25 cellular contexts compared by ENCODE assay signal in genomic region chr1:154151311-154151710, GRCh38. TPM values are rescaled to one million over a fixed set of nuclear protein-coding genes. Genes with fewer than 3 reads are reported as not detected.
DNase-seq lines count a peak whose midpoint lies in the region; ATAC-seq and TF ChIP-seq lines count a peak whose summit lies in the region.
"Had no signal": no experiment of that assay in that cellular context is flagged by ENCODE, and none has a peak within 500 bp of the region (broad histone marks: within the 10 kb centered on the region; RNA-seq: fewer than 3 reads in every experiment).

No MANE protein-coding gene starts in this region.

- peaks cover 23% of the 10 kb centered on the region for H3K36me3 Mint-ChIP-seq in MCF 10A (ENCODE audit: insufficient read depth, unreplicated experiment)
- peaks cover 3% of the 10 kb centered on the region for H3K36me3 Mint-ChIP-seq in chondrocyte (ENCODE audit: low read depth)
- H3K36me3 Mint-ChIP-seq: IgD-negative memory B cell had no signal

- no peak overlapping the region for H3K4me2 ChIP-seq in mammary epithelial cell (ENCODE audit: insufficient read depth, low read depth, low read length)
- H3K4me2 ChIP-seq: BLaER1 treated with 17β-estradiol and CSF1 and Interleukin-3, amounts not matched to agents 10 nM and 100 nM; SK-N-SH had no signal

- TF ChIP-seq CTCF in MCF 10A (IDR thresholded peaks at IDR 0.05; ENCODE audit: unreplicated experiment) (no peak), mammary epithelial cell (conservative IDR thresholded peaks at IDR 0.05 in 1 of 2, IDR thresholded peaks at IDR 0.05 in 1 of 2; ENCODE audit: extremely low read depth in 1 of 2, insufficient read depth in 1 of 2, low read depth in 1 of 2, low read length in 2 of 2) (no peak), chondrocyte (IDR thresholded peaks at IDR 0.05) (no peak), uterus (IDR thresholded peaks at IDR 0.05) (no peak)

- H3K4me3 ChIP-seq in mammary epithelial cell (replicated peaks in 1 of 3; ENCODE audit: insufficient read depth in 1 of 3, low read depth in 2 of 3, low read length in 3 of 3) (no peak overlapping the region), uterus (no peak overlapping the region)
- H3K4me3 ChIP-seq: BLaER1 treated with 17β-estradiol and CSF1 and Interleukin-3, amounts not matched to agents 10 nM and 100 nM; cardiac muscle cell; dorsolateral prefrontal cortex; stomach had no signal

- CTCF ChIA-PET in MCF 10A (lab: Yijun Ruan, JAX) (interaction anchor here (0.6 to 1.4 kb wide), 2 partner anchors 48 to 337 kb away, joined by 3 to 5 read pairs; no protein-coding TSS in a partner anchor), mammary epithelial cell (lab: Charles Lee; ENCODE audit: low non-redundant PET) (no interaction called here)

- H3K79me2 ChIP-seq in mammary epithelial cell (ENCODE audit: insufficient read depth, low read length): no peaks in the 10 kb centered on the region

- BruUV-seq in MCF 10A (replicated peaks; lab: Mats Ljungman, UMichigan): no TSS peak
- no TSS peak for BruUV-seq in mammary epithelial cell (replicated peaks; lab: Mats Ljungman, UMichigan)

- no peak overlapping the region for H2AFZ ChIP-seq in mammary epithelial cell (ENCODE audit: low read depth, low read length)

- intact Hi-C loops in MCF 10A (cut with micrococcal nuclease) (no loop called here), mammary epithelial cell (cut with micrococcal nuclease) (no loop called here), uterus (cut with DNase I; ENCODE audit: low total_unique reads) (no loop called here)

- dilution Hi-C loops in mammary epithelial cell (cut with HindIII; ENCODE audit: low sequenced_read_pairs): no loop called here

- no peak overlapping the region for H3K9ac ChIP-seq in mammary epithelial cell (ENCODE audit: insufficient read depth, low read length)
- H3K9ac ChIP-seq: BLaER1 treated with 17β-estradiol and CSF1 and Interleukin-3, amounts not matched to agents 10 nM and 100 nM; SK-N-SH had no signal

- ATAC-seq in left lobe of liver (peak; percentile 70), GM19395 (IDR thresholded peaks at IDR 0.05; ENCODE audit: unreplicated experiment) (no peak)

- no peaks in the 10 kb centered on the region for H3K27me3 ChIP-seq in mammary epithelial cell (ENCODE audit: insufficient read depth, low read length)
- no peaks in the 10 kb centered on the region for H3K27me3 ChIP-seq in uterus
- H3K27me3 ChIP-seq: BLaER1 treated with 17β-estradiol and CSF1 and Interleukin-3, amounts not matched to agents 10 nM and 100 nM; cardiac muscle cell; dorsolateral prefrontal cortex; stomach had no signal

- H3K27me3 Mint-ChIP-seq in MCF 10A (ENCODE audit: insufficient read depth, unreplicated experiment) (no peaks in the 10 kb centered on the region), chondrocyte (ENCODE audit: low read depth) (no peaks in the 10 kb centered on the region)
- H3K27me3 Mint-ChIP-seq: activated CD4-positive, alpha-beta T cell treated with anti-CD3 and anti-CD28 coated beads, Interleukin-2, amount 10 ng/mL, durations not matched to agents 7 days and 5 days; activated naive CD8-positive, alpha-beta T cell treated with anti-CD3 and anti-CD28 coated beads, Interleukin-2, amount 10 ng/mL, durations not matched to agents 7 days and 5 days; IgD-negative memory B cell; type B pancreatic cell had no signal

- H3K27ac ChIP-seq in mammary epithelial cell (ENCODE audit: insufficient read depth, low read depth, low read length): no peak overlapping the region
- H3K27ac ChIP-seq in uterus: peak overlapping the region; percentile 41 to 66
- H3K27ac ChIP-seq: BLaER1 treated with 17β-estradiol and CSF1 and Interleukin-3, amounts not matched to agents 10 nM and 100 nM; cardiac muscle cell; dorsolateral prefrontal cortex; stomach had no signal

- in situ Hi-C loops in mammary epithelial cell (cut with MboI; ENCODE audit: low sequenced_read_pairs in 2 of 2): no loop called here

- H3K27ac Mint-ChIP-seq in MCF 10A (ENCODE audit: low read depth, unreplicated experiment): no peak overlapping the region
- H3K27ac Mint-ChIP-seq in chondrocyte (ENCODE audit: unreplicated experiment): peak overlapping the region; percentile 50
- H3K27ac Mint-ChIP-seq: activated CD4-positive, alpha-beta T cell treated with anti-CD3 and anti-CD28 coated beads, Interleukin-2, amount 10 ng/mL, durations not matched to agents 7 days and 5 days; activated naive CD8-positive, alpha-beta T cell treated with anti-CD3 and anti-CD28 coated beads, Interleukin-2, amount 10 ng/mL, durations not matched to agents 7 days and 5 days; activated T-helper 1 cell treated with anti-CD3 and anti-CD28 coated beads, Interleukin-12 subunit alpha, Interleukin-12 subunit beta, Interleukin-2, Interleukin-4 antibody, amounts not matched to agents 30 ng/mL and 10 ng/mL and 1 ng/mL, durations not matched to agents 14 hours and 24 hours and 36 hours; H9; IgD-negative memory B cell; type B pancreatic cell had no signal

- H3K9me3 ChIP-seq in mammary epithelial cell (replicated peaks; ENCODE audit: insufficient read depth, low read length) (no peaks in the 10 kb centered on the region), uterus (no peaks in the 10 kb centered on the region)
- H3K9me3 ChIP-seq: BLaER1 treated with 17β-estradiol and CSF1 and Interleukin-3, amounts not matched to agents 10 nM and 100 nM; SK-N-SH; stomach had no signal

- H3K36me3 ChIP-seq in mammary epithelial cell (ENCODE audit: insufficient read depth, low read length) (peaks cover 7% of the 10 kb centered on the region), uterus (no peaks in the 10 kb centered on the region)

- POLR2A ChIA-PET in MCF 10A (lab: Yijun Ruan, JAX): interaction anchor here (0.6 to 1.8 kb wide), 5 partner anchors 11 to 161 kb away, joined by 3 to 5 read pairs (median 3); partner anchors contain the start of gene RPS27

- H3K4me3 Mint-ChIP-seq in MCF 10A (ENCODE audit: unreplicated experiment) (no peak overlapping the region), chondrocyte (ENCODE audit: unreplicated experiment) (no peak overlapping the region)
- H3K4me3 Mint-ChIP-seq: activated CD4-positive, alpha-beta T cell treated with anti-CD3 and anti-CD28 coated beads, Interleukin-2, amount 10 ng/mL, durations not matched to agents 7 days and 5 days; activated naive CD8-positive, alpha-beta T cell treated with anti-CD3 and anti-CD28 coated beads, Interleukin-2, amount 10 ng/mL, durations not matched to agents 7 days and 5 days; activated T-helper 1 cell treated with anti-CD3 and anti-CD28 coated beads, Interleukin-12 subunit alpha, Interleukin-12 subunit beta, Interleukin-2, Interleukin-4 antibody, amounts not matched to agents 30 ng/mL and 10 ng/mL and 1 ng/mL, durations not matched to agents 14 hours and 24 hours and 36 hours; H9; IgD-negative memory B cell; type B pancreatic cell had no signal

- H3K4me1 ChIP-seq in mammary epithelial cell (ENCODE audit: insufficient read depth, low read length) (no peaks in the 10 kb centered on the region), uterus (no peaks in the 10 kb centered on the region)

- no peaks in the 10 kb centered on the region for H3K9me3 Mint-ChIP-seq in MCF 10A (ENCODE audit: unreplicated experiment)
- no peaks in the 10 kb centered on the region for H3K9me3 Mint-ChIP-seq in chondrocyte (ENCODE audit: low read depth)
- H3K9me3 Mint-ChIP-seq: activated CD4-positive, alpha-beta T cell treated with anti-CD3 and anti-CD28 coated beads, Interleukin-2, amount 10 ng/mL, durations not matched to agents 7 days and 5 days; activated naive CD8-positive, alpha-beta T cell treated with anti-CD3 and anti-CD28 coated beads, Interleukin-2, amount 10 ng/mL, durations not matched to agents 7 days and 5 days; activated T-helper 1 cell treated with anti-CD3 and anti-CD28 coated beads, Interleukin-12 subunit alpha, Interleukin-12 subunit beta, Interleukin-2, Interleukin-4 antibody, amounts not matched to agents 30 ng/mL and 10 ng/mL and 1 ng/mL, durations not matched to agents 14 hours and 24 hours and 36 hours; H9; IgD-negative memory B cell; type B pancreatic cell had no signal

- no peaks in the 10 kb centered on the region for H4K20me1 ChIP-seq in mammary epithelial cell (ENCODE audit: insufficient read depth, low read length)

- peak; percentile 44 for DNase-seq in MCF 10A (ENCODE audit: unreplicated experiment)
- DNase-seq in mammary epithelial cell: no peak
- DNase-seq in chondrocyte (ENCODE audit: low spot score): no peak
- no peak for DNase-seq in left lobe of liver (ENCODE audit: low spot score)
- no peak for DNase-seq in uterus
- no peak for DNase-seq in NCI-H2196 (lab: John Stamatoyannopoulos, UW; ENCODE audit: unreplicated experiment)
- no peak for DNase-seq in GF-D8 (lab: John Stamatoyannopoulos, UW)
- DNase-seq: activated CD4-positive, alpha-beta T cell treated with anti-CD3 and anti-CD28 coated beads, Interleukin-2, amount 10 ng/mL, durations not matched to agents 7 days and 5 days; activated naive CD8-positive, alpha-beta T cell treated with anti-CD3 and anti-CD28 coated beads, Interleukin-2, amount 10 ng/mL, durations not matched to agents 7 days and 5 days; dorsolateral prefrontal cortex; H9; kidney; NCI-H146; NCI-H2171; NCI-H526; SK-N-SH; stomach had no signal

- H3K4me1 Mint-ChIP-seq in MCF 10A (ENCODE audit: insufficient read depth, unreplicated experiment): peaks cover 7% of the 10 kb centered on the region
- peaks cover 46% of the 10 kb centered on the region for H3K4me1 Mint-ChIP-seq in chondrocyte (ENCODE audit: low read depth)
- H3K4me1 Mint-ChIP-seq: IgD-negative memory B cell had no signal

- TF ChIP-seq POLR2A in uterus (IDR thresholded peaks at IDR 0.05): no peak

RNA-seq across cellular contexts. Expression of gene NUP210L, which starts 3.6 kb away (rescaled TPM):
- total RNA-seq in MCF 10A (2022): 0.05 and 0.10 TPM in 2 replicates
- under 1 TPM in 1 of 2 donors, not detected in 1; under 0.01 TPM for total RNA-seq in mammary epithelial cell
- not detected for polyA plus RNA-seq in mammary epithelial cell
- polyA minus RNA-seq in mammary epithelial cell: not detected
- 0.19 TPM in 1 of 3 replicates, not detected in the others for total RNA-seq in chondrocyte
- 0.10 TPM for total RNA-seq in left lobe of liver
- under 1 TPM in 2 of 4 donors, not detected in 2; 0.09 to 0.21 TPM for total RNA-seq in uterus
- total RNA-seq: A172; activated T-helper 1 cell treated with anti-CD3 and anti-CD28 coated beads, Interleukin-12 subunit alpha, Interleukin-12 subunit beta, Interleukin-2, Interleukin-4 antibody, amounts not matched to agents 30 ng/mL and 10 ng/mL and 1 ng/mL, durations not matched to agents 14 hours and 24 hours and 36 hours; cardiac muscle cell; RPMI7951 had no signal
- polyA plus RNA-seq: cardiac muscle cell, IgD-negative memory B cell, SK-N-SH, stomach had no signal

RNA-seq across cellular contexts. Expression of gene TPM3, which starts 40.6 kb away (rescaled TPM):
- total RNA-seq in MCF 10A (2022) (625 and 698 TPM in 2 replicates), mammary epithelial cell (100 to 1,000 TPM; 330 to 550 TPM), chondrocyte (248 to 259 TPM (median 256 TPM) in 3 replicates), left lobe of liver (92.7 TPM), uterus (100 to 1,000 TPM; 130 to 263 (median 199) TPM)
- polyA plus RNA-seq in mammary epithelial cell: 440 TPM
- 266 TPM for polyA minus RNA-seq in mammary epithelial cell

RNA-seq across cellular contexts. Expression of gene CFAP141, which starts 54.8 kb away (rescaled TPM):
- total RNA-seq in MCF 10A (2022): not detected in 2 replicates
- not detected for total RNA-seq in mammary epithelial cell
- not detected for polyA plus RNA-seq in mammary epithelial cell
- not detected for polyA minus RNA-seq in mammary epithelial cell
- not detected in 3 replicates for total RNA-seq in chondrocyte
- total RNA-seq in left lobe of liver: not detected
- not detected for total RNA-seq in uterus
- total RNA-seq: A172; activated naive CD8-positive, alpha-beta T cell treated with anti-CD3 and anti-CD28 coated beads, Interleukin-2, amount 10 ng/mL, durations not matched to agents 7 days and 5 days; activated T-helper 1 cell treated with anti-CD3 and anti-CD28 coated beads, Interleukin-12 subunit alpha, Interleukin-12 subunit beta, Interleukin-2, Interleukin-4 antibody, amounts not matched to agents 30 ng/mL and 10 ng/mL and 1 ng/mL, durations not matched to agents 14 hours and 24 hours and 36 hours; cardiac muscle cell; H9; kidney; RPMI7951; stomach had no signal
- polyA plus RNA-seq: cardiac muscle cell, IgD-negative memory B cell, SK-N-SH, stomach had no signal
